ENCODE assay signal across 8 cellular contexts in the genomic region with DNA sequence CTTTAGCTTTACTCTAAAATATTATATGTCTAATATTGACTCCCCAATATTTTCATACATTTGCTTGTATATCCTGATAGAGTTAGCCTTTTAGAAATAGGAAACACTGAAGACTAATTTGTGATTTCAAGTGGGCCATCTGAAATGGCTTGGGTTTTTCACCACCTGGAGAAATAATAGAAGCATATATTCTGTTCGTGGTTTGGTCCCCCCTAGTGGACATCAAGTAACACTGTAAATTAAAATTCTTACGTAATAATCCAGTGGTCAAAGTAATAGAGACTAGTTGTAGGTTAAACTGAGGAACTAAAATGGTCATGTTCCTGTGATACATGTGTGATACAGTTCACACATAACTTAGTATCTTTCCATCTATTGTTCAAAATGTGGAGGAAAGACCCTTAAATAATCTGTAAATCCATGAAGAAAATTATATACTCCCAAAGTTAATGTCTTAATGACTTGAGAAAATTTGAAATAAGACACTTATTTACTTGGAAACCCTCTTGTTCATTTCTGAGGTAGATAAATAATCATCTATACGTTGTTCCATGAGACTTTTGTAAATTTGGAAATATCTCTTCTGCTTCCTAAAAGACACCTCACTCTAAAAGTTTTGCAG.
DNase-seq lines count a peak whose midpoint lies in the region; ATAC-seq and TF ChIP-seq lines count a peak whose summit lies in the region.

No MANE protein-coding gene starts in this region.

- DNase-seq in GM04504 (ENCODE audit: low read depth): peak; percentile 1
- DNase-seq in Kasumi-1 (lab: John Stamatoyannopoulos, UW): peak; percentile 36 to 46
- peak; percentile 36 for DNase-seq in astrocyte of the cerebellum (ENCODE audit: low read depth)
- no peak for DNase-seq in lung (ENCODE audit: low spot score)
- DNase-seq in CD8-positive, alpha-beta memory T cell: no peak
- no peak for DNase-seq in T-helper 17 cell
- no peak for DNase-seq in omental fat pad (ENCODE audit: low spot score)

- H3K27me3 Mint-ChIP-seq in CD8-positive, alpha-beta memory T cell: peaks cover 2 to 15% of the 10 kb centered on the region in 2 donors
- H3K27me3 Mint-ChIP-seq in T-helper 17 cell: peaks cover 12% of the 10 kb centered on the region

- H3K36me3 Mint-ChIP-seq in CD8-positive, alpha-beta memory T cell: no peaks in the 10 kb centered on the region
- no peaks in the 10 kb centered on the region for H3K36me3 Mint-ChIP-seq in T-helper 17 cell (ENCODE audit: low read depth)

- WGBS in lung, 2 donors: 13 to 18% methylated on average over 3 of the region's 3 CpGs

- no peak overlapping the region for H3K27ac Mint-ChIP-seq in CD8-positive, alpha-beta memory T cell
- H3K27ac Mint-ChIP-seq in T-helper 17 cell: no peak overlapping the region

- H3K4me3 ChIP-seq in astrocyte of the cerebellum (ENCODE audit: low read depth, low read length) (no peak overlapping the region), lung (no peak overlapping the region)
- H3K4me3 ChIP-seq in CD8-positive, alpha-beta memory T cell (ENCODE audit: low read length): no peak overlapping the region

- in situ Hi-C loops in astrocyte of the cerebellum (cut with HindIII; ENCODE audit: low sequenced_read_pairs): loop anchor here (25.0 kb wide), 1 partner anchor 316 kb away; no protein-coding TSS in a partner anchor

- H3K27me3 ChIP-seq in lung (ENCODE audit: control insufficient read depth, insufficient read depth): no peaks in the 10 kb centered on the region
- H3K27me3 ChIP-seq in CD8-positive, alpha-beta memory T cell (ENCODE audit: insufficient read depth, low read length, poor library complexity, severe bottlenecking): no peaks in the 10 kb centered on the region

- no peaks in the 10 kb centered on the region for H3K9me3 Mint-ChIP-seq in CD8-positive, alpha-beta memory T cell

- H3K4me3 Mint-ChIP-seq in CD8-positive, alpha-beta memory T cell: no peak overlapping the region
- no peak overlapping the region for H3K4me3 Mint-ChIP-seq in T-helper 17 cell

- no peaks in the 10 kb centered on the region for H3K4me1 Mint-ChIP-seq in CD8-positive, alpha-beta memory T cell
- no peaks in the 10 kb centered on the region for H3K4me1 Mint-ChIP-seq in T-helper 17 cell

- POLR2A ChIA-PET in CD8-positive, alpha-beta memory T cell (lab: Charles Lee): no interaction called here

- no peaks in the 10 kb centered on the region for H3K4me1 ChIP-seq in lung (ENCODE audit: control insufficient read depth in 2 of 2, insufficient read depth in 2 of 2, low read length in 2 of 2)
- no peaks in the 10 kb centered on the region for H3K4me1 ChIP-seq in CD8-positive, alpha-beta memory T cell (ENCODE audit: insufficient read depth, low read length)

- peak; percentile 78 for ATAC-seq in GM21528 (IDR thresholded peaks at IDR 0.05; ENCODE audit: low FRiP score, unreplicated experiment)
- ATAC-seq in lung (ENCODE audit: insufficient read depth, low FRiP score): no peak
- ATAC-seq in T-helper 17 cell: no peak
- no peak for ATAC-seq in omental fat pad (ENCODE audit: low FRiP score)

- H3K9me3 ChIP-seq in lung (ENCODE audit: control insufficient read depth in 2 of 2, insufficient read depth in 1 of 2, low read length in 1 of 2) (no peaks in the 10 kb centered on the region), T-helper 17 cell (ENCODE audit: control insufficient read depth, low read length, poor library complexity, severe bottlenecking) (no peaks in the 10 kb centered on the region)
- no peaks in the 10 kb centered on the region for H3K9me3 ChIP-seq in CD8-positive, alpha-beta memory T cell (ENCODE audit: low read length)

- no peaks in the 10 kb centered on the region for H3K36me3 ChIP-seq in lung (ENCODE audit: control insufficient read depth in 2 of 2, insufficient read depth in 2 of 2, low read length in 2 of 2)
- H3K36me3 ChIP-seq in CD8-positive, alpha-beta memory T cell (ENCODE audit: insufficient read depth, low read length): no peaks in the 10 kb centered on the region

- CTCF ChIA-PET in CD8-positive, alpha-beta memory T cell (lab: Charles Lee): no interaction called here

- no peak overlapping the region for H3K27ac ChIP-seq in lung (ENCODE audit: low read depth in 1 of 2, low read length in 1 of 2)
- no peak overlapping the region for H3K27ac ChIP-seq in CD8-positive, alpha-beta memory T cell (ENCODE audit: low read depth, low read length)

- TF ChIP-seq CTCF in astrocyte of the cerebellum (IDR thresholded peaks at IDR 0.05; ENCODE audit: low read depth, low read length, missing control alignments) (peak; percentile 49), lung (IDR thresholded peaks at IDR 0.05; ENCODE audit: control extremely low read depth, extremely low read depth) (peak; percentile 20), omental fat pad (IDR thresholded peaks at IDR 0.05) (no peak)

Comparison
In these comparisons a context has a peak if more than half of its experiments do, and no peak if none do; other contexts are left out.
1. DNase-seq: peak in GM04504 (single experiment), Kasumi-1 (2 of 2) and astrocyte of the cerebellum (single experiment); none in lung (single experiment), CD8-positive, alpha-beta memory T cell (0 of 5), T-helper 17 cell (0 of 3) and omental fat pad (single experiment).
2. CTCF ChIP-seq: peak in astrocyte of the cerebellum (single experiment) and lung (single experiment); none in omental fat pad (0 of 3).